9 cellular contexts compared by ENCODE assay signal in the genomic region with DNA sequence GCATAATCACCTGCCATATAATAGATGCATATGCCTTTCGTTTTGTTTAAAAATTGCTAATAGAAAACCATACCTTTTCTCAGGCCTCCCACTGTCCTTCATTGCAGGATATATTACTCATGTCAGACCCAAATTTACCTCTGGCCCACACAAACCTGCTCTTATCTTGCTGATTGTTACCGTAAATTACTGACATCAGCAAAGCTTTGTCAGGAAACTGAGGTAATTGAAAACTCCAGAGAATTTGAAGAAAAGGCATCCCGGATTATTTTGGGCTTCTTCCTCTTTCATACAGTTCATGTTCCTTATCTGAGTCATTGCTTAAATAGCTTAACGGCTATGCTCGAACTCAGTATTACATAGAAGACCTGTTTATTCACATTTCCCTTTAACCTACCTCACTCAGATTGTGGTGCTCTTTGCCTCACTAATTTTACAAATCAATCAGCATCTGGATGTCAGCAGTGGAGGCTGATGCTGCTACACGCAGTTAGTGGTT.
DNase-seq lines count a peak whose midpoint lies in the region; ATAC-seq and TF ChIP-seq lines count a peak whose summit lies in the region.
"Had no signal": no experiment of that assay in that cellular context is flagged by ENCODE, and none has a peak within 500 bp of the region (broad histone marks: within the 10 kb centered on the region; RNA-seq: fewer than 3 reads in every experiment).

No MANE protein-coding gene starts in this region.

- no peaks in the 10 kb centered on the region for H3K9me3 ChIP-seq in OCI-LY1 (ENCODE audit: low read length)
- H3K9me3 ChIP-seq in naive thymus-derived CD4-positive, alpha-beta T cell (ENCODE audit: control insufficient read depth in 2 of 3, low read length in 3 of 3) = no peaks in the 10 kb centered on the region

- H4K20me1 ChIP-seq in OCI-LY1 (ENCODE audit: insufficient read depth, low read length) = no peaks in the 10 kb centered on the region

- CTCF ChIA-PET in naive thymus-derived CD4-positive, alpha-beta T cell (lab: Charles Lee) = no interaction called here
- CTCF ChIA-PET in activated naive CD4-positive, alpha-beta T cell treated with anti-CD3 and anti-CD28 coated beads for 36 hours (lab: Charles Lee) = no interaction called here

- POLR2A ChIA-PET in naive thymus-derived CD4-positive, alpha-beta T cell (lab: Charles Lee) = no interaction called here

- no peaks in the 10 kb centered on the region for H3K27me3 ChIP-seq in OCI-LY1 (ENCODE audit: insufficient read depth, low read length)
- H3K27me3 ChIP-seq in naive thymus-derived CD4-positive, alpha-beta T cell (ENCODE audit: control insufficient read depth in 2 of 2, insufficient read depth in 2 of 2, low read length in 2 of 2) = no peaks in the 10 kb centered on the region
- H3K27me3 ChIP-seq: cardiac muscle cell had no signal

- no peaks in the 10 kb centered on the region for H3K36me3 Mint-ChIP-seq in naive thymus-derived CD4-positive, alpha-beta T cell
- no peaks in the 10 kb centered on the region for H3K36me3 Mint-ChIP-seq in type B pancreatic cell
- no peaks in the 10 kb centered on the region for H3K36me3 Mint-ChIP-seq in activated naive CD4-positive, alpha-beta T cell treated with anti-CD3 and anti-CD28 coated beads for 36 hours (ENCODE audit: low read depth)

- no peak for DNase-seq in naive thymus-derived CD4-positive, alpha-beta T cell
- no peak for DNase-seq in type B pancreatic cell (ENCODE audit: extremely low spot score, unreplicated experiment)
- DNase-seq in D341Med (ENCODE audit: low spot score) = no peak
- no peak for DNase-seq in activated naive CD4-positive, alpha-beta T cell treated with anti-CD3 and anti-CD28 coated beads for 36 hours
- no peak for DNase-seq in head of caudate nucleus

- H3K9ac ChIP-seq in OCI-LY1 (ENCODE audit: low read length) = no peak overlapping the region

- no peaks in the 10 kb centered on the region for H3K9me3 Mint-ChIP-seq in naive thymus-derived CD4-positive, alpha-beta T cell
- H3K9me3 Mint-ChIP-seq in type B pancreatic cell = no peaks in the 10 kb centered on the region
- no peaks in the 10 kb centered on the region for H3K9me3 Mint-ChIP-seq in activated naive CD4-positive, alpha-beta T cell treated with anti-CD3 and anti-CD28 coated beads for 36 hours

- no peaks in the 10 kb centered on the region for H3F3A ChIP-seq in OCI-LY1 (ENCODE audit: insufficient read depth, low read length)

- no peak overlapping the region for H3K27ac Mint-ChIP-seq in naive thymus-derived CD4-positive, alpha-beta T cell
- no peak overlapping the region for H3K27ac Mint-ChIP-seq in type B pancreatic cell
- no peak overlapping the region for H3K27ac Mint-ChIP-seq in activated naive CD4-positive, alpha-beta T cell treated with anti-CD3 and anti-CD28 coated beads for 36 hours

- intact Hi-C loops in naive thymus-derived CD4-positive, alpha-beta T cell (cut with micrococcal nuclease) = no loop called here
- intact Hi-C loops in activated naive CD4-positive, alpha-beta T cell treated with anti-CD3 and anti-CD28 coated beads for 36 hours (cut with micrococcal nuclease) = no loop called here
- intact Hi-C loops in head of caudate nucleus (cut with DNase I) = no loop called here

- no peaks in the 10 kb centered on the region for H3K9me2 ChIP-seq in OCI-LY1 (ENCODE audit: low read depth, low read length)

- H3K27ac ChIP-seq in OCI-LY1 (ENCODE audit: low read depth, low read length, poor library complexity, severe bottlenecking) = peak overlapping the region; percentile 19
- H3K27ac ChIP-seq in naive thymus-derived CD4-positive, alpha-beta T cell (ENCODE audit: low read depth, low read length) = no peak overlapping the region
- H3K27ac ChIP-seq: cardiac muscle cell had no signal

- H3K4me1 ChIP-seq in OCI-LY1 (ENCODE audit: insufficient read depth, low read length, severe bottlenecking) = peaks cover 51% of the 10 kb centered on the region
- peaks cover 3 to 6% of the 10 kb centered on the region in 2 donors for H3K4me1 ChIP-seq in naive thymus-derived CD4-positive, alpha-beta T cell (ENCODE audit: control insufficient read depth in 2 of 2, insufficient read depth in 2 of 2, low read length in 2 of 2)

- no peak overlapping the region for H2AFZ ChIP-seq in OCI-LY1 (ENCODE audit: low read length)

- H3K4me1 Mint-ChIP-seq in naive thymus-derived CD4-positive, alpha-beta T cell = peaks cover 0 to 10% (median 7%) of the 10 kb centered on the region in 7 donors
- peaks cover 23% of the 10 kb centered on the region for H3K4me1 Mint-ChIP-seq in type B pancreatic cell (ENCODE audit: unreplicated experiment)
- H3K4me1 Mint-ChIP-seq in activated naive CD4-positive, alpha-beta T cell treated with anti-CD3 and anti-CD28 coated beads for 36 hours (ENCODE audit: low read depth) = peaks cover 11% of the 10 kb centered on the region

- no peak overlapping the region for H3K4me3 ChIP-seq in OCI-LY1 (ENCODE audit: low read depth, low read length, poor library complexity, severe bottlenecking)
- no peak overlapping the region for H3K4me3 ChIP-seq in naive thymus-derived CD4-positive, alpha-beta T cell (ENCODE audit: low read length)
- H3K4me3 ChIP-seq: cardiac muscle cell had no signal

- no peak overlapping the region for H3K4me3 Mint-ChIP-seq in naive thymus-derived CD4-positive, alpha-beta T cell
- H3K4me3 Mint-ChIP-seq in type B pancreatic cell = no peak overlapping the region
- no peak overlapping the region for H3K4me3 Mint-ChIP-seq in activated naive CD4-positive, alpha-beta T cell treated with anti-CD3 and anti-CD28 coated beads for 36 hours

- H3K27me3 Mint-ChIP-seq in naive thymus-derived CD4-positive, alpha-beta T cell = peaks cover 4 to 32% (median 22%) of the 10 kb centered on the region in 5 donors
- peaks cover 26% of the 10 kb centered on the region for H3K27me3 Mint-ChIP-seq in type B pancreatic cell
- H3K27me3 Mint-ChIP-seq in activated naive CD4-positive, alpha-beta T cell treated with anti-CD3 and anti-CD28 coated beads for 36 hours (ENCODE audit: low read depth) = peaks cover 14% of the 10 kb centered on the region

- no peaks in the 10 kb centered on the region for H3K79me2 ChIP-seq in OCI-LY1 (ENCODE audit: insufficient read depth, low read length)

- no peak for TF ChIP-seq CTCF in OCI-LY1 (IDR thresholded peaks at IDR 0.05; ENCODE audit: low read length)
- TF ChIP-seq CTCF in type B pancreatic cell (conservative IDR thresholded peaks at IDR 0.05) = no peak

- peak; percentile 52 for ATAC-seq in GM19035 (IDR thresholded peaks at IDR 0.05; ENCODE audit: unreplicated experiment)
- ATAC-seq in HG02852 (IDR thresholded peaks at IDR 0.05; ENCODE audit: unreplicated experiment) = peak; percentile 76
- peak; percentile 65 for ATAC-seq in naive thymus-derived CD4-positive, alpha-beta T cell

- H3K4me2 ChIP-seq in OCI-LY1 (ENCODE audit: low read length) = peak overlapping the region; percentile 6; the same call in 1 of the 2 replicates

- H3K36me3 ChIP-seq in OCI-LY1 (ENCODE audit: insufficient read depth, low read length) = no peaks in the 10 kb centered on the region
- H3K36me3 ChIP-seq in naive thymus-derived CD4-positive, alpha-beta T cell (ENCODE audit: control insufficient read depth in 2 of 3, insufficient read depth in 3 of 3, low read length in 3 of 3) = no peaks in the 10 kb centered on the region
- H3K36me3 ChIP-seq: cardiac muscle cell had no signal
